In the genomic region with DNA sequence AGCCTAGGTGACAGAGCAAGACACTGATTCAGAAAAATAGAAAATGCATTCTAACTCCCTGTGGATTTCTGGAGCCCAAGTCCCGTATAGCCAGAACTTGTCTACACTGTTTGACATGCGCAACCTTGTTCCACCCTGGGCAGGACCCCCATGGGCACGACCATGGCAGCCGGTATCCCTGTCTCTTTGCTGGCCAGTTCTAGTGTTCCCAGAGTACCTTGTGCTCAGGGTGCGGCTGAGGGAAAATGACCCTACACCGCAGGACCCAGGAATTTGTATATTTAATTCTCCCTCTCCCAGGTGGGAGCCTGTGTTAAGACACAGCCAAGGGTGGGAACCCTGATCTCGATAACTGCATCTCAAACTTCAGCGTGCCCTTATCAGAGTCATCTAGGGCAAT, we compare ENCODE assay signal across 18 cellular contexts. TPM values are rescaled to one million over a fixed set of nuclear protein-coding genes. Genes with fewer than 3 reads are reported as not detected.
DNase-seq lines count a peak whose midpoint lies in the region; ATAC-seq and TF ChIP-seq lines count a peak whose summit lies in the region.
"Had no signal": no experiment of that assay in that cellular context is flagged by ENCODE, and none has a peak within 500 bp of the region (broad histone marks: within the 10 kb centered on the region; RNA-seq: fewer than 3 reads in every experiment).

No MANE protein-coding gene starts in this region.

- H3K4me1 ChIP-seq in OCI-LY3 (ENCODE audit: low read length): peaks cover 78% of the 10 kb centered on the region
- peaks cover 14% of the 10 kb centered on the region for H3K4me1 ChIP-seq in lower lobe of right lung
- H3K4me1 ChIP-seq in stomach: peaks cover 5 to 24% (median 13%) of the 10 kb centered on the region in 4 donors

- no peaks in the 10 kb centered on the region for H3K79me2 ChIP-seq in OCI-LY3 (ENCODE audit: low read length)

- ATAC-seq in lower lobe of right lung (no peak), HG03439 (IDR thresholded peaks at IDR 0.05; ENCODE audit: unreplicated experiment) (no peak), GM19455 (IDR thresholded peaks at IDR 0.05; ENCODE audit: unreplicated experiment) (no peak)
- ATAC-seq: Panc1 had no signal

- H3K36me3 ChIP-seq in OCI-LY3 (replicated peaks; ENCODE audit: low read depth, low read length) (no peaks in the 10 kb centered on the region), lower lobe of right lung (no peaks in the 10 kb centered on the region), stomach (no peaks in the 10 kb centered on the region)
- H3K36me3 ChIP-seq: BE2C, MG63 had no signal

- no peak overlapping the region for H2AFZ ChIP-seq in OCI-LY3 (ENCODE audit: low read depth, low read length)

- H3K27me3 ChIP-seq in OCI-LY3 (ENCODE audit: low read depth, low read length) (no peaks in the 10 kb centered on the region), lower lobe of right lung (ENCODE audit: low read depth) (peaks cover 14% of the 10 kb centered on the region), stomach (peaks cover 0 to 45% (median 9%) of the 10 kb centered on the region in 3 donors)
- H3K27me3 ChIP-seq: BE2C, MG63 had no signal

- peak overlapping the region; percentile 99 for H3K27ac ChIP-seq in OCI-LY3 (ENCODE audit: low read length)
- peak overlapping the region in 1 of 2 donors; percentile 22 for H3K27ac ChIP-seq in coronary artery
- H3K27ac ChIP-seq in lower lobe of right lung: peak overlapping the region; percentile 9
- H3K27ac ChIP-seq in stomach: no peak overlapping the region

- H3K4me2 ChIP-seq in OCI-LY3 (ENCODE audit: low read length): peak overlapping the region; percentile 97

- H3K9ac ChIP-seq in OCI-LY3 (ENCODE audit: low read length): peak overlapping the region; percentile 94

- no peak for TF ChIP-seq POLR2A in stomach (IDR thresholded peaks at IDR 0.05)

- DNase-seq in coronary artery (ENCODE audit: low spot score) (peak; percentile 45), lower lobe of right lung (no peak), stomach (peak; percentile 10), Ammon's horn (ENCODE audit: low spot score) (no peak), NCI-H345 treated with DMSO at 0.1 percent for 48 hours (lab: John Stamatoyannopoulos, UW; ENCODE audit: unreplicated experiment) (no peak)
- DNase-seq: CD8-positive, alpha-beta memory T cell; DMS79 treated with DMSO at 0.1 percent for 48 hours; GOT3; HFFc6; Karpas-422; MG63 had no signal

- intact Hi-C loops in lower lobe of right lung (cut with DNase I) (no loop called here), stomach (cut with DNase I; ENCODE audit: low total_unique reads) (no loop called here)

- H3K4me3 ChIP-seq in OCI-LY3 (ENCODE audit: low read length) (peak overlapping the region; percentile 68), coronary artery (no peak overlapping the region), lower lobe of right lung (no peak overlapping the region), stomach (no peak overlapping the region)
- H3K4me3 ChIP-seq: MG63 had no signal

- H3K9me3 ChIP-seq in OCI-LY3 (ENCODE audit: insufficient read depth, low read length) (no peaks in the 10 kb centered on the region), lower lobe of right lung (no peaks in the 10 kb centered on the region), stomach (no peaks in the 10 kb centered on the region)
- H3K9me3 ChIP-seq: BE2C, MG63 had no signal

- WGBS in stomach, 5 donors: 79 to 90% (median 85%) methylated on average over 8 of the region's 8 CpGs

- no peaks in the 10 kb centered on the region for H4K20me1 ChIP-seq in OCI-LY3 (ENCODE audit: insufficient read depth, low read length)

- TF ChIP-seq CTCF in OCI-LY3 (IDR thresholded peaks at IDR 0.05; ENCODE audit: low read depth, low read length) (no peak), coronary artery (IDR thresholded peaks at IDR 0.05) (no peak), lower lobe of right lung (IDR thresholded peaks at IDR 0.05) (no peak), stomach (IDR thresholded peaks at IDR 0.05) (no peak)

- TF ChIP-seq EP300 in stomach (IDR thresholded peaks at IDR 0.05): no peak

RNA-seq across cellular contexts. Expression of gene RIC3, which starts 36.7 kb away (rescaled TPM):
- total RNA-seq in lower lobe of right lung (12.7 TPM), stomach (10 to 100 TPM in 4 of 5 donors, not detected in 1; 13.4 to 29.5 (median 16.7) TPM)
- polyA plus RNA-seq in stomach: 10 to 100 TPM in 1 of 3 donors, 1 to 10 TPM in 2; 1.1 to 13.1 (median 2.3) TPM
- total RNA-seq: G401, HFFc6 had no signal

RNA-seq across cellular contexts. Expression of gene LMO1, which starts 58.1 kb away (rescaled TPM):
- not detected for total RNA-seq in lower lobe of right lung
- total RNA-seq in stomach: not detected
- polyA plus RNA-seq in stomach: under 1 TPM in 1 of 3 donors, not detected in 2; 0.65 TPM
- total RNA-seq: CD8-positive, alpha-beta memory T cell; G401; HFFc6; SK-MEL-5 had no signal

Comparison
In these comparisons a context has a peak if more than half of its experiments do, and no peak if none do; other contexts are left out.
1. H3K27ac ChIP-seq: peak in OCI-LY3 (single experiment) and lower lobe of right lung (single experiment); none in stomach (0 of 5).
2. DNase-seq: peak in coronary artery (single experiment) and stomach (single experiment); none in lower lobe of right lung (single experiment), Ammon's horn (single experiment) and NCI-H345 treated with DMSO at 0.1 percent for 48 hours (single experiment).